ENCODE assay signal across 9 cellular contexts in the genomic region with DNA sequence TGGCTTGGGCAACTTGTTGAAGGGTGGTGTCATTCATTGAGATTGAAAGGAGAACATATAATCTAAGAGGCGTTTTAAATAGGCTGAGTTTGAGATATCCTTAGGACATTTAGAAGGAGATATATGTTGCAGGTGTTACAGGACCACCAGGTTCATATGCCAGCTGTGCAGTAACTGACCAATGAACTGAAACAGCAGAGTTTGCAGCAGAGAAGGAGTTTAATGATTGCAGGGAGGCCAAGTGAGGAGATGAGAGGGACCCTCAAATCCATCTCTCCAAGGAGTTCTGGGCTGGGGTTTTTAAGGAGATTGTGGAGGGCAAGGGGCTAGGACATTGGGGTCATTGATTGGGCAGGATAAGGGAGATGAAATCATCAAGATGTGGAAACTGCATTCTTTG.
"Had no signal": no experiment of that assay in that cellular context is flagged by ENCODE, and none has a peak within 500 bp of the region (broad histone marks: within the 10 kb centered on the region; RNA-seq: fewer than 3 reads in every experiment).

No MANE protein-coding gene starts in this region.

- H3K36me3 ChIP-seq: HAP-1 had no signal

- DNase-seq: GM23248, GOT3, H7, H9, HCEC 1CT, HFFc6 had no signal

- H3K4me3 Mint-ChIP-seq: H9, HFFc6 had no signal

- H3K4me1 ChIP-seq: HAP-1 had no signal

- H3K9ac ChIP-seq: GM23248 had no signal

- H2AFZ ChIP-seq: GM23248 had no signal

- H3K27ac Mint-ChIP-seq: H9, HFFc6 had no signal

- H3K27ac ChIP-seq: GM23248 had no signal

- H3K9me3 ChIP-seq: HAP-1 had no signal

- H3K4me1 Mint-ChIP-seq: H9 had no signal

- H3K4me3 ChIP-seq: GM23248, HAP-1 had no signal

- FAIRE-seq: H1, H54 had no signal
